8 cellular contexts compared by ENCODE assay signal in the genomic region with DNA sequence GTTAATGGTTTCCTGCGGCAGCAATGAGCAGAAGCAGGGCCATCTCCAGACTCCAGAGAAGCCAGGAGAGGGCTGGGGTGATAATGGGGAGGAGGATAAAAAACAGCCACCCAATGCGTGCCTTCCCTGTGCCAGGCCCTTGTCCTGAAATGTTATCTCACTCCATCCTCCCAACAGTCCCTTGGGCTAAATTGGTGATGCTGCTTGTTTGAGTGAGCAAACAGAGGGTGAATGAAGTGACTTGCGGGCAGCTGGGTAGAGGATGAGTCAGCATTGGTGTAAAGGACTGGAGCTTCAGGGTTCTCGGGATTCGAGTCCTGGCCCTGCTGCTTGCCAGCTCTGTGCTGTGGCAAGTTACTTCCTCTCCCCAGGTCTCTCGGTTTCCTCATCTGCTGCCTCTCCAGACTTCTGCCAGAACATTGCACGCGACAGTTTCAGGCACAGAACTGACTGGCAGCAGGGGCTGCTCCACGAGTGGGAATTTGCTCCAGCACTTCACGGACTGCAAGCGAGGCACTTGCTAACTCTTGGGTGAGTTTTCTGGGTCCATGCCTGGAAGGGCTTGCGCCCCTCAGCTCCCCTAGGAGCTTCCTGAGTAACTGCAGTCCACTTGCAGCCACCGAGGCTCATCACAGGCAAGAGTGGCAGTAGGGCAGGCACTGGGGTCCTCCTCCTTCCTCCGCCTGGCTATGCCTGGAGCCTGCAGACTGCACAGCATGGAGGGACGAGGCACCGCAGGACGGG. TPM values are rescaled to one million over a fixed set of nuclear protein-coding genes. Genes with fewer than 3 reads are reported as not detected.
DNase-seq lines count a peak whose midpoint lies in the region; ATAC-seq, FAIRE-seq and TF ChIP-seq lines count a peak whose summit lies in the region.

A gene with protein sequence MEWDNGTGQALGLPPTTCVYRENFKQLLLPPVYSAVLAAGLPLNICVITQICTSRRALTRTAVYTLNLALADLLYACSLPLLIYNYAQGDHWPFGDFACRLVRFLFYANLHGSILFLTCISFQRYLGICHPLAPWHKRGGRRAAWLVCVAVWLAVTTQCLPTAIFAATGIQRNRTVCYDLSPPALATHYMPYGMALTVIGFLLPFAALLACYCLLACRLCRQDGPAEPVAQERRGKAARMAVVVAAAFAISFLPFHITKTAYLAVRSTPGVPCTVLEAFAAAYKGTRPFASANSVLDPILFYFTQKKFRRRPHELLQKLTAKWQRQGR (plus strand): TSS at position 403 of the 744 bp plus-strand sequence. CDS start 24,181 bp downstream, outside the sequence.

- no peaks in the 10 kb centered on the region for H3K36me3 Mint-ChIP-seq in activated CD8-positive, alpha-beta T cell treated with anti-CD3 and anti-CD28 coated beads for 36 hours (ENCODE audit: low read depth)

- FAIRE-seq in HTR-8/SVneo (lab: Jason Lieb, UNC) = peak; percentile 40

- no peaks in the 10 kb centered on the region for H3K9me3 Mint-ChIP-seq in activated CD8-positive, alpha-beta T cell treated with anti-CD3 and anti-CD28 coated beads for 36 hours

- POLR2A ChIA-PET in activated CD8-positive, alpha-beta T cell treated with anti-CD3 and anti-CD28 coated beads for 36 hours (lab: Charles Lee) = no interaction called here

- peak within 1 kb of the TSS; percentile 7 to 39 (median 22) for H3K27ac ChIP-seq in thyroid gland

- H3K27me3 ChIP-seq in thyroid gland = no peaks in the 10 kb centered on the region

- peak; percentile 38 to 70 for ATAC-seq in left cardiac atrium
- ATAC-seq in activated CD8-positive, alpha-beta T cell treated with anti-CD3 and anti-CD28 coated beads for 36 hours = no peak

- H3K4me3 Mint-ChIP-seq in activated CD8-positive, alpha-beta T cell treated with anti-CD3 and anti-CD28 coated beads for 36 hours = no peak within 1 kb of the TSS

- no peak within 1 kb of the TSS for H3K27ac Mint-ChIP-seq in activated CD8-positive, alpha-beta T cell treated with anti-CD3 and anti-CD28 coated beads for 36 hours

- H3K4me1 ChIP-seq in thyroid gland = peaks cover 5 to 38% of the 10 kb centered on the region in 2 donors

- H3K36me3 ChIP-seq in thyroid gland = no peaks in the 10 kb centered on the region

- CTCF ChIA-PET in activated CD8-positive, alpha-beta T cell treated with anti-CD3 and anti-CD28 coated beads for 36 hours (lab: Charles Lee) = no interaction called here

- 78 to 89% methylated on average over 15 to 17 of the region's 17 CpGs for WGBS in thyroid gland, 2 donors

- H3K27me3 Mint-ChIP-seq in activated CD8-positive, alpha-beta T cell treated with anti-CD3 and anti-CD28 coated beads for 36 hours = peaks cover 3% of the 10 kb centered on the region

- no peaks in the 10 kb centered on the region for H3K9me3 ChIP-seq in thyroid gland

- no peak within 1 kb of the TSS for H3K4me3 ChIP-seq in thyroid gland (replicated peaks in 1 of 3)

- H3K4me1 Mint-ChIP-seq in activated CD8-positive, alpha-beta T cell treated with anti-CD3 and anti-CD28 coated beads for 36 hours (ENCODE audit: low read depth) = no peaks in the 10 kb centered on the region

- intact Hi-C loops in left cardiac atrium (cut with DNase I) (no loop called here), thyroid gland (cut with DNase I) (no loop called here)
- intact Hi-C loops in activated CD8-positive, alpha-beta T cell treated with anti-CD3 and anti-CD28 coated beads for 36 hours (cut with micrococcal nuclease) = no loop called here

- no peak for TF ChIP-seq POLR2A in thyroid gland (IDR thresholded peaks at IDR 0.05)

- DNase-seq in AG08395 (ENCODE audit: low spot score) (peak; percentile 61), HTR-8/SVneo (ENCODE audit: insufficient read length, low spot score) (peak; percentile 51), SK-N-DZ (ENCODE audit: low spot score) (peak; percentile 79), left cardiac atrium (peak; percentile 57), thyroid gland (no peak), NCI-H2107 (lab: John Stamatoyannopoulos, UW) (no peak)
- DNase-seq in activated CD8-positive, alpha-beta T cell treated with anti-CD3 and anti-CD28 coated beads for 36 hours = no peak
- no peak for DNase-seq in stimulated activated CD4-positive, alpha-beta T cell treated with anti-CD3 and anti-CD28 coated beads, Interleukin-4, amount 100 ng/mL, for 1 hour

- TF ChIP-seq CTCF in thyroid gland (IDR thresholded peaks at IDR 0.05) = no peak
- TF ChIP-seq CTCF in activated CD8-positive, alpha-beta T cell treated with anti-CD3 and anti-CD28 coated beads for 36 hours (IDR thresholded peaks at IDR 0.05) = no peak

RNA-seq across cellular contexts. Expression of the gene that starts here (rescaled TPM):
- 0.16 and 2.5 TPM in 2 replicates for polyA plus RNA-seq in SK-N-DZ (2014; cell fraction: cytosol; rRNA removed)
- polyA plus RNA-seq in SK-N-DZ (2014; cell fraction: nucleus; rRNA removed) = 0.25 TPM in 1 of 2 replicates, not detected in the other
- total RNA-seq in left cardiac atrium (1 to 10 TPM; 2.0 to 4.4 TPM), thyroid gland (1 to 10 TPM in 3 of 4 donors, under 1 TPM in 1; 0.93 to 4.0 (median 2.8) TPM)
- not detected for total RNA-seq in activated CD8-positive, alpha-beta T cell treated with anti-CD3 and anti-CD28 coated beads for 36 hours

Comparison
In these comparisons a context has a peak if more than half of its experiments do, and no peak if none do; other contexts are left out.
1. DNase-seq: peak in AG08395 (single experiment), HTR-8/SVneo (single experiment), SK-N-DZ (single experiment) and left cardiac atrium (single experiment); none in thyroid gland (0 of 2), activated CD8-positive, alpha-beta T cell treated with anti-CD3 and anti-CD28 coated beads for 36 hours (single experiment), NCI-H2107 (single experiment) and stimulated activated CD4-positive, alpha-beta T cell treated with anti-CD3 and anti-CD28 coated beads, Interleukin-4, amount 100 ng/mL, for 1 hour (single experiment).